9 cellular contexts compared by ENCODE assay signal in the genomic region with DNA sequence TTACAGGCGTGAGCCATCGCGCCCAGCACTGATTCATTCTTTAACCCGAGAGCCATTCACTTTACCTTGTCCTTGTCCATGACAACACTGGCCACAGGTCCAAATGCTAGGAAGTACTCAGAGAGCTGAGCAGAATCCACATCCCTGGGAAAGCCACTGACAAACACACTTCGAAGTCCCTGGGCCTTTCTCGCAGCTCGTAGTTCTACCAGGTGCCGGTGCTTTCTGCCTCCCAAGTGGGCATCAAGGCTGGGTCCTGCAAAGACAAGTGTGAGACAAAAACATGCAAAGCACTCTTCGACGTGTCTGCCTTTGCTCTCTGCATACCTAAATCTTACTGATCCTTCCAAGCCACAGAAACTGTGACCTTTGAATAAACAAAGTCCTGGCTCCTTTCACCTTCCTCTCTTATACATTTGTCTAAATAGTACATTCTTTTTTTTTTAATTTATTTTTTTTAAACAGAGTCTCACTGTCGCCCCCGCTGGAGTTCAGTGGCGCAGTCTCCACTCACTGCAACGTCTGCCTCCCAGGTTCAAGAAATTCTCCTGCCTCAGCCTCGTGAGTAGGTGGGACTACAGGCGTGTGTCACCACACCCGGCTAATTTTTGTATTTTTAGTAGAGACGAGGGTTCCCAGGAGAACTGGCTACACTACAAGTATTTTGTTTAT. TPM values are rescaled to one million over a fixed set of nuclear protein-coding genes. Genes with fewer than 3 reads are reported as not detected.
DNase-seq lines count a peak whose midpoint lies in the region; ATAC-seq and TF ChIP-seq lines count a peak whose summit lies in the region.
"Had no signal": no experiment of that assay in that cellular context is flagged by ENCODE, and none has a peak within 500 bp of the region (broad histone marks: within the 10 kb centered on the region; RNA-seq: fewer than 3 reads in every experiment).

No MANE protein-coding gene starts in this region.

- peaks cover 40% of the 10 kb centered on the region for H3K4me1 ChIP-seq in body of pancreas

- peaks cover 8% of the 10 kb centered on the region for H3K36me3 Mint-ChIP-seq in progenitor cell of endocrine pancreas (ENCODE audit: insufficient read depth)

- no peak overlapping the region for H3K27ac ChIP-seq in body of pancreas
- H3K27ac ChIP-seq: esophagus muscularis mucosa had no signal

- TF ChIP-seq CTCF in NB4 (IDR thresholded peaks at IDR 0.05; ENCODE audit: low read depth, low read length) = peak; percentile 46
- peak; percentile 37 for TF ChIP-seq CTCF in cardiac fibroblast (IDR thresholded peaks at IDR 0.05; ENCODE audit: low read depth, low read length)
- TF ChIP-seq CTCF in progenitor cell of endocrine pancreas (IDR thresholded peaks at IDR 0.05; ENCODE audit: unreplicated experiment) = peak; percentile 45
- no peak for TF ChIP-seq CTCF in body of pancreas (IDR thresholded peaks at IDR 0.05)

- intact Hi-C loops in body of pancreas (cut with DNase I) = no loop called here

- ATAC-seq in HG02938 (IDR thresholded peaks at IDR 0.05; ENCODE audit: unreplicated experiment) = no peak
- no peak for ATAC-seq in body of pancreas

- no peaks in the 10 kb centered on the region for H3K9me3 Mint-ChIP-seq in progenitor cell of endocrine pancreas (ENCODE audit: low read depth)

- 62 to 69% methylated on average over 14 to 18 of the region's 18 CpGs for WGBS in body of pancreas, 2 donors

- TF ChIP-seq POLR2A in NB4 (IDR thresholded peaks at IDR 0.05; ENCODE audit: extremely low read depth, insufficient read length) = no peak
- TF ChIP-seq POLR2A in body of pancreas (IDR thresholded peaks at IDR 0.05) = no peak

- H3K27me3 Mint-ChIP-seq in progenitor cell of endocrine pancreas = no peaks in the 10 kb centered on the region

- H3K9me3 ChIP-seq in MG63 (no peaks in the 10 kb centered on the region), body of pancreas (no peaks in the 10 kb centered on the region)
- H3K9me3 ChIP-seq: esophagus muscularis mucosa had no signal

- peaks cover 13% of the 10 kb centered on the region for H3K4me1 Mint-ChIP-seq in progenitor cell of endocrine pancreas (ENCODE audit: low read depth)

- H3K4me3 Mint-ChIP-seq in progenitor cell of endocrine pancreas (ENCODE audit: low read depth) = peak overlapping the region; percentile 92

- DNase-seq in NOMO-1 treated with DMSO at 0.1 percent for 48 hours (lab: John Stamatoyannopoulos, UW; ENCODE audit: unreplicated experiment) = peak; percentile 3
- no peak for DNase-seq in NOMO-1 treated with dmso at 0.1 percent for 144 hours (lab: John Stamatoyannopoulos, UW; ENCODE audit: unreplicated experiment)
- peak; percentile 44 for DNase-seq in NB4 (ENCODE audit: low read depth)
- DNase-seq in cardiac fibroblast (ENCODE audit: low read depth in 2 of 2) = peak in 1 of 2 donors; percentile 48
- no peak for DNase-seq in progenitor cell of endocrine pancreas (ENCODE audit: low spot score, unreplicated experiment)
- DNase-seq in MG63 = no peak
- no peak for DNase-seq in body of pancreas

- no peak overlapping the region for H3K27ac Mint-ChIP-seq in progenitor cell of endocrine pancreas

- no peaks in the 10 kb centered on the region for H3K27me3 ChIP-seq in MG63
- no peaks in the 10 kb centered on the region for H3K27me3 ChIP-seq in body of pancreas
- H3K27me3 ChIP-seq: esophagus muscularis mucosa had no signal

- H3K4me3 ChIP-seq in NB4 (ENCODE audit: low read depth, low read length) (no peak overlapping the region), cardiac fibroblast (replicated peaks in 1 of 2; ENCODE audit: low read depth in 2 of 2, low read length in 2 of 2) (no peak overlapping the region), MG63 (no peak overlapping the region), body of pancreas (no peak overlapping the region)
- H3K4me3 ChIP-seq: esophagus muscularis mucosa had no signal

- H3K36me3 ChIP-seq in MG63 (peaks cover 50% of the 10 kb centered on the region), body of pancreas (replicated peaks in 1 of 2; ENCODE audit: insufficient read depth in 1 of 2, low read depth in 2 of 2) (peaks cover 8 to 10% of the 10 kb centered on the region in 2 donors)

RNA-seq across cellular contexts. Expression of a gene that starts 2.2 kb away (rescaled TPM):
- 23.1 and 26.0 TPM in 2 replicates for total RNA-seq in progenitor cell of endocrine pancreas
- 11.1 and 20.3 TPM in 2 replicates for total RNA-seq in MG63 (2014; rRNA removed; shearing (Covaris generic); ENCODE audit: low replicate concordance)
- 10 to 100 TPM; 10.1 to 11.2 TPM for total RNA-seq in body of pancreas

RNA-seq across cellular contexts. Expression of a gene that starts 12.6 kb away (rescaled TPM):
- total RNA-seq in progenitor cell of endocrine pancreas (134 and 140 TPM in 2 replicates), body of pancreas (10 to 100 TPM; 26.2 to 29.3 TPM)
- 84.9 and 117 TPM in 2 replicates for total RNA-seq in MG63 (2014; rRNA removed; shearing (Covaris generic); ENCODE audit: low replicate concordance)

RNA-seq across cellular contexts. Expression of a gene that starts 15.4 kb away (rescaled TPM):
- 1,931 and 1,938 TPM in 2 replicates for total RNA-seq in progenitor cell of endocrine pancreas
- 2,571 and 3,577 TPM in 2 replicates for total RNA-seq in MG63 (2014; rRNA removed; shearing (Covaris generic); ENCODE audit: low replicate concordance)
- total RNA-seq in body of pancreas = 1,000 to 10,000 TPM in 1 of 2 donors, 100 to 1,000 TPM in 1; 893 to 1,161 TPM

RNA-seq across cellular contexts. Expression of a gene that starts 23.5 kb away (rescaled TPM):
- 42.7 and 47.0 TPM in 2 replicates for total RNA-seq in progenitor cell of endocrine pancreas
- 18.1 and 20.9 TPM in 2 replicates for total RNA-seq in MG63 (2014; rRNA removed; shearing (Covaris generic); ENCODE audit: low replicate concordance)
- 10 to 100 TPM; 31.4 to 69.9 TPM for total RNA-seq in body of pancreas

RNA-seq across cellular contexts. Expression of a gene that starts 24.0 kb away (rescaled TPM):
- total RNA-seq in progenitor cell of endocrine pancreas (0.62 and 0.86 TPM in 2 replicates), body of pancreas (1 to 10 TPM; 1.8 to 4.0 TPM)
- 2.5 and 8.5 TPM in 2 replicates for total RNA-seq in MG63 (2014; rRNA removed; shearing (Covaris generic); ENCODE audit: low replicate concordance)

Comparison
In these comparisons a context has a peak if more than half of its experiments do, and no peak if none do; other contexts are left out.
1. DNase-seq: peak in NOMO-1 treated with DMSO at 0.1 percent for 48 hours (single experiment) and NB4 (single experiment); none in NOMO-1 treated with dmso at 0.1 percent for 144 hours (single experiment), progenitor cell of endocrine pancreas (single experiment), MG63 (single experiment) and body of pancreas (0 of 4).
2. CTCF ChIP-seq: peak in NB4 (single experiment), cardiac fibroblast (single experiment) and progenitor cell of endocrine pancreas (single experiment); none in body of pancreas (0 of 7).